ENCODE assay signal across 34 cellular contexts in the genomic region with DNA sequence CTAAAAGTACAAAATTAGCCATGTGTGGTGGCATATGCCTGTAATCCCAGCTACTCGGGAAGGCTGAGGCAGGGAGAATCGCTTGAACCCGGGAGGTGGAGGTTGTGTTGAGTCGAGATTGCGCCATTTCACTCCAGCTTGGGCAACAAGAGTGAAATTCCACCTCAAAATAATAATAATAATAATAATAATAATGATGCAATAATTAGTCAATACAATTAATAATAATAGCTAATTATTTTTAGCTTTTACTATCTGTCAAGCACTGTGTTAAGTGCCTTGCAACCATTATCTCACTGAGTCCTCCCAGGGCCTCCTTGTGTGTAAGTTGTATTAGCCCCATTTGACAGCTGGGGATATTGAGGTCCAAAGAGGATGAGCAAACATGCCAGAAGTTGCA.
"Had no signal": no experiment of that assay in that cellular context is flagged by ENCODE, and none has a peak within 500 bp of the region (broad histone marks: within the 10 kb centered on the region; RNA-seq: fewer than 3 reads in every experiment).

No MANE protein-coding gene starts in this region.

- H3K4me3 ChIP-seq: MG63 had no signal

- H3K36me3 ChIP-seq: MG63 had no signal

- H3K9me3 ChIP-seq: MG63 had no signal

- H3K27me3 ChIP-seq: MG63 had no signal

- DNase-seq: Karpas-422, Kasumi-1, MG63, MM.1S, MV-4-11, NCI-H1048, NCI-H1092, NCI-H1092 treated with DMSO at 0.1 percent for 48 hours, NCI-H1105, NCI-H1105 treated with DMSO at 0.1 percent for 48 hours, NCI-H1417, NCI-H1417 treated with DMSO at 0.1 percent for 48 hours, NCI-H1436, NCI-H1436 treated with DMSO at 0.1 percent for 48 hours, NCI-H146, NCI-H1694, NCI-H1694 treated with DMSO at 0.1 percent for 48 hours, NCI-H187, NCI-H187 treated with DMSO at 0.1 percent for 48 hours, NCI-H1930, NCI-H2029, NCI-H2029 treated with DMSO at 0.1 percent for 48 hours, NCI-H2081, NCI-H2081 treated with DMSO at 0.1 percent for 48 hours, NCI-H2107, NCI-H2171, NCI-H2171 treated with DMSO at 0.1 percent for 48 hours, NCI-H2227 treated with DMSO at 0.1 percent for 48 hours, NCI-H226, NCI-H345, NCI-H446, NCI-H446 treated with DMSO at 0.1 percent for 48 hours, NCI-H510A, NCI-H510A treated with DMSO at 0.1 percent for 48 hours had no signal
